ENCODE assay signal across 19 cellular contexts in the genomic region with DNA sequence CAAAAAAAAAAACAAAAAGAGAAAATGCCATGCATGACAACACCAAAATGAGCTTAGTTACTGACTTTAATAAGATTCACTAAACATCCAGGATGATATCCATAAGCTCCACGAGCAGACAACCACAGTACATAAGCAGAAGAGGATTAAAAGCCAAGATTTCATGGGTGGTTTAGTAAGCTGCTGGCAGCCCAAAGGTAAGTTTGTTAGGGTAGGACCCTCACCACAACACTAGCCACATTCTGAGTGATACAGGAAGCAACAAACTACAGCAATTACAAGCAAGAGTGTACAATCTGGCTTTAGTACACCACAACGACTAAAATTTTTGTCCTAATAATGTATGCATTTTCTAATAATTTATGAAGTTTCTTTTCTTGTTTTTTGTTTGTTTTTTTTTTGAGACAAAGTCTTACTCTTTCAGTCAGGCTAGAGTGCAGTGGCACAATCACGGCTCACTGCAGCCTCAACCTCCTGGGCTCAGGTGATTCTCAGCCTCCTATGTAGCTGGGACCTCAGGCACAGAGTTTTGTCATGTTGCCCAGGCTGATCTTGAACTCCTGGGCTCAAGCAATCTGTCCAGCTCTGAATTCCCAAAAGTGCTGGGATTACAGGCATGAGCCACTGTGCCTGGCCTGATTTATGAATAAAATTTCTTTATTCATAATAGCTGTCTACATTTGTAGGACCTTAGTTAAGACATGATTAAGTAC.
DNase-seq lines count a peak whose midpoint lies in the region; ATAC-seq lines count a peak whose summit lies in the region.
"Had no signal": no experiment of that assay in that cellular context is flagged by ENCODE, and none has a peak within 500 bp of the region (broad histone marks: within the 10 kb centered on the region; RNA-seq: fewer than 3 reads in every experiment).

No MANE protein-coding gene starts in this region.

- no CpG with 5 or more reads among the region's 3 CpGs for WGBS in trophoblast cell (ENCODE audit: extremely low coverage, insufficient coverage, insufficient read length)

- H3K79me2 ChIP-seq in trophoblast cell (ENCODE audit: control insufficient read depth, insufficient read depth, low read length, poor library complexity), result no peaks in the 10 kb centered on the region

- H3K36me3 ChIP-seq in trophoblast cell (ENCODE audit: control insufficient read depth in 1 of 2, insufficient read depth in 2 of 2, low read length in 2 of 2), result no peaks in the 10 kb centered on the region

- peak overlapping the region; percentile 80 for H3K4ac ChIP-seq in trophoblast cell (ENCODE audit: low read depth, low read length)

- no peak overlapping the region for H2BK5ac ChIP-seq in trophoblast cell (ENCODE audit: low read depth, low read length, poor library complexity)

- no peak overlapping the region for H4K12ac ChIP-seq in trophoblast cell (ENCODE audit: low read depth, low read length)

- H3K23ac ChIP-seq in trophoblast cell (ENCODE audit: low read length), result no peak overlapping the region

- no peak overlapping the region for H3K4me2 ChIP-seq in trophoblast cell (ENCODE audit: low read length)
- H3K4me2 ChIP-seq: BLaER1 treated with 17β-estradiol and CSF1 and Interleukin-3, amounts not matched to agents 10 nM and 100 nM; SK-N-SH had no signal

- peaks cover 68% of the 10 kb centered on the region for H3K4me1 Mint-ChIP-seq in activated CD4-positive, alpha-beta T cell treated with anti-CD3 and anti-CD28 coated beads for 36 hours
- peaks cover 45% of the 10 kb centered on the region for H3K4me1 Mint-ChIP-seq in activated CD8-positive, alpha-beta T cell treated with anti-CD3 and anti-CD28 coated beads, Interleukin-2, amount 10 ng/mL, durations not matched to agents 7 days and 5 days (ENCODE audit: low read depth)

- H3K36me3 Mint-ChIP-seq in activated CD4-positive, alpha-beta T cell treated with anti-CD3 and anti-CD28 coated beads for 36 hours (ENCODE audit: low read depth), result no peaks in the 10 kb centered on the region
- no peaks in the 10 kb centered on the region for H3K36me3 Mint-ChIP-seq in activated CD8-positive, alpha-beta T cell treated with anti-CD3 and anti-CD28 coated beads, Interleukin-2, amount 10 ng/mL, durations not matched to agents 7 days and 5 days (ENCODE audit: low read depth)

- CTCF ChIA-PET in activated CD4-positive, alpha-beta T cell treated with anti-CD3 and anti-CD28 coated beads for 36 hours (lab: Charles Lee), result interaction anchor here (1.0 kb wide), 2 partner anchors 191 to 193 kb away, joined by 3 read pairs; no protein-coding TSS in a partner anchor
- CTCF ChIA-PET in activated CD8-positive, alpha-beta T cell treated with anti-CD3 and anti-CD28 coated beads, Interleukin-2, amount 10 ng/mL, durations not matched to agents 7 days and 5 days (lab: Charles Lee), result interaction anchor here (1.1 kb wide), 1 partner anchor 11 kb away, joined by 5 read pairs; no protein-coding TSS in a partner anchor

- H4K8ac ChIP-seq in trophoblast cell (ENCODE audit: low read depth, low read length), result no peak overlapping the region

- H3K27ac Mint-ChIP-seq in activated CD4-positive, alpha-beta T cell treated with anti-CD3 and anti-CD28 coated beads for 36 hours, result no peak overlapping the region
- no peak overlapping the region for H3K27ac Mint-ChIP-seq in activated CD8-positive, alpha-beta T cell treated with anti-CD3 and anti-CD28 coated beads, Interleukin-2, amount 10 ng/mL, durations not matched to agents 7 days and 5 days

- H3K4me1 ChIP-seq in trophoblast cell (ENCODE audit: control insufficient read depth in 1 of 2, insufficient read depth in 2 of 2, low read length in 2 of 2), result peaks cover 0 to 4% of the 10 kb centered on the region in 2 experiments

- H3K4me3 Mint-ChIP-seq in activated CD4-positive, alpha-beta T cell treated with anti-CD3 and anti-CD28 coated beads for 36 hours, result no peak overlapping the region
- no peak overlapping the region for H3K4me3 Mint-ChIP-seq in activated CD8-positive, alpha-beta T cell treated with anti-CD3 and anti-CD28 coated beads, Interleukin-2, amount 10 ng/mL, durations not matched to agents 7 days and 5 days

- no peaks in the 10 kb centered on the region for H3K27me3 ChIP-seq in trophoblast cell (ENCODE audit: insufficient read depth, low read length)
- H3K27me3 ChIP-seq: BLaER1 treated with 17β-estradiol and CSF1 and Interleukin-3, amounts not matched to agents 10 nM and 100 nM had no signal

- H3K9me3 Mint-ChIP-seq in activated CD4-positive, alpha-beta T cell treated with anti-CD3 and anti-CD28 coated beads for 36 hours (ENCODE audit: low read depth), result no peaks in the 10 kb centered on the region
- no peaks in the 10 kb centered on the region for H3K9me3 Mint-ChIP-seq in activated CD8-positive, alpha-beta T cell treated with anti-CD3 and anti-CD28 coated beads, Interleukin-2, amount 10 ng/mL, durations not matched to agents 7 days and 5 days (ENCODE audit: insufficient read depth)

- H3K9ac ChIP-seq in trophoblast cell (ENCODE audit: low read length), result no peak overlapping the region
- H3K9ac ChIP-seq: BLaER1 treated with 17β-estradiol and CSF1 and Interleukin-3, amounts not matched to agents 10 nM and 100 nM; GM23248; SK-N-SH had no signal

- H3K27ac ChIP-seq in trophoblast cell (ENCODE audit: low read depth, low read length), result no peak overlapping the region
- H3K27ac ChIP-seq: 22Rv1; BLaER1 treated with 17β-estradiol and CSF1 and Interleukin-3, amounts not matched to agents 10 nM and 100 nM; GM23248; HL-60 had no signal

- peak; percentile 50 for ATAC-seq in activated CD4-positive, alpha-beta T cell treated with anti-CD3 and anti-CD28 coated beads for 36 hours
- peak; percentile 43 for ATAC-seq in activated CD8-positive, alpha-beta T cell treated with anti-CD3 and anti-CD28 coated beads, Interleukin-2, amount 10 ng/mL, durations not matched to agents 7 days and 5 days
- ATAC-seq in GM18511 (IDR thresholded peaks at IDR 0.05; ENCODE audit: unreplicated experiment), result no peak
- ATAC-seq: K562, Panc1 had no signal

- H3K14ac ChIP-seq in trophoblast cell (ENCODE audit: low read length), result no peak overlapping the region

- no peak overlapping the region for H2AFZ ChIP-seq in trophoblast cell (ENCODE audit: insufficient read depth, low read length, poor library complexity)
- H2AFZ ChIP-seq: GM23248 had no signal

- H3K27me3 Mint-ChIP-seq in activated CD4-positive, alpha-beta T cell treated with anti-CD3 and anti-CD28 coated beads for 36 hours, result no peaks in the 10 kb centered on the region
- H3K27me3 Mint-ChIP-seq in activated CD8-positive, alpha-beta T cell treated with anti-CD3 and anti-CD28 coated beads, Interleukin-2, amount 10 ng/mL, durations not matched to agents 7 days and 5 days (ENCODE audit: low read depth), result no peaks in the 10 kb centered on the region

- POLR2A ChIA-PET in activated CD4-positive, alpha-beta T cell treated with anti-CD3 and anti-CD28 coated beads for 36 hours (lab: Charles Lee), result interaction anchor here (0.6 to 0.7 kb wide), 2 partner anchors 94 to 257 kb away, joined by 4 read pairs; no protein-coding TSS in a partner anchor
- POLR2A ChIA-PET in activated CD8-positive, alpha-beta T cell treated with anti-CD3 and anti-CD28 coated beads, Interleukin-2, amount 10 ng/mL, durations not matched to agents 7 days and 5 days (lab: Charles Lee), result no interaction called here

- H3K4me3 ChIP-seq in Jurkat, Clone E6-1 (ENCODE audit: low read length), result no peak overlapping the region
- no peak overlapping the region for H3K4me3 ChIP-seq in trophoblast cell (ENCODE audit: low read depth, low read length)
- H3K4me3 ChIP-seq: BLaER1 treated with 17β-estradiol and CSF1 and Interleukin-3, amounts not matched to agents 10 nM and 100 nM; GM23248; K562 had no signal

- DNase-seq in activated CD4-positive, alpha-beta T cell treated with anti-CD3 and anti-CD28 coated beads for 36 hours, result peak; percentile 22
- no peak for DNase-seq in activated CD4-positive, alpha-beta T cell treated with anti-CD3 and anti-CD28 coated beads for 48 hours
- peak; percentile 34 for DNase-seq in Jurkat, Clone E6-1 (ENCODE audit: low read depth, low spot score)
- peak; percentile 48 for DNase-seq in activated CD8-positive, alpha-beta T cell treated with anti-CD3 and anti-CD28 coated beads, Interleukin-2, amount 10 ng/mL, durations not matched to agents 7 days and 5 days
- DNase-seq in trophoblast cell (no peak), NCI-H748 treated with DMSO at 0.1 percent for 48 hours (lab: John Stamatoyannopoulos, UW) (no peak), DMS153 (lab: John Stamatoyannopoulos, UW) (no peak)
- DNase-seq: GM23248, NCI-H1048, NCI-H2107, NCI-H226, Right ventricle myocardium superior, SK-N-SH had no signal

- H2BK120ac ChIP-seq in trophoblast cell (ENCODE audit: insufficient read depth, low read length, poor library complexity), result no peak overlapping the region

- no peak overlapping the region for H2BK12ac ChIP-seq in trophoblast cell (ENCODE audit: low read length)

- no peak overlapping the region for H2AK5ac ChIP-seq in trophoblast cell (ENCODE audit: low read length)

- intact Hi-C loops in activated CD4-positive, alpha-beta T cell treated with anti-CD3 and anti-CD28 coated beads for 36 hours (cut with DNase I, micrococcal nuclease), result no loop called here

- no peak overlapping the region for H4K91ac ChIP-seq in trophoblast cell (ENCODE audit: low read depth, low read length)

- no peaks in the 10 kb centered on the region for H3K9me3 ChIP-seq in trophoblast cell (ENCODE audit: insufficient read depth, low read depth, low read length)
- H3K9me3 ChIP-seq: BLaER1 treated with 17β-estradiol and CSF1 and Interleukin-3, amounts not matched to agents 10 nM and 100 nM; SK-N-SH had no signal

- H3K18ac ChIP-seq in trophoblast cell (ENCODE audit: low read length), result no peak overlapping the region

- H3K79me1 ChIP-seq in trophoblast cell (ENCODE audit: low read length), result no peaks in the 10 kb centered on the region

Comparison
In these comparisons a context has a peak if more than half of its experiments do, and no peak if none do; other contexts are left out.
1. DNase-seq: peak in activated CD4-positive, alpha-beta T cell treated with anti-CD3 and anti-CD28 coated beads for 36 hours (single experiment), Jurkat, Clone E6-1 (single experiment) and activated CD8-positive, alpha-beta T cell treated with anti-CD3 and anti-CD28 coated beads, Interleukin-2, amount 10 ng/mL, durations not matched to agents 7 days and 5 days (single experiment); none in activated CD4-positive, alpha-beta T cell treated with anti-CD3 and anti-CD28 coated beads for 48 hours (single experiment), trophoblast cell (0 of 2), NCI-H748 treated with DMSO at 0.1 percent for 48 hours (single experiment) and DMS153 (single experiment).